In genomic region chr15:41233367-41233771, GRCh38 we compare ENCODE assay signal across 2 cellular contexts.
TF ChIP-seq lines count a peak whose summit lies in the region.

No MANE protein-coding gene starts in this region.

TF ChIP-seq in SK-N-SH, 30 proteins besides CTCF, POLR2A, EP300 and RAD21 (continued from another document):
- TF ChIP-seq MAX (IDR thresholded peaks at IDR 0.05; ENCODE audit: low read depth) (peak; percentile 51; the same call in 1 of the 2 replicates), USF2 (IDR thresholded peaks at IDR 0.05; ENCODE audit: borderline replicate concordance, low read depth, low read length) (no peak), MXI1 (IDR thresholded peaks at IDR 0.05; ENCODE audit: low read depth, low read length) (no peak), GATA2 (CRISPR knock-in tag; IDR thresholded peaks at IDR 0.05) (no peak), NFIC (IDR thresholded peaks at IDR 0.05; ENCODE audit: borderline replicate concordance) (no peak), REST (IDR thresholded peaks at IDR 0.05; ENCODE audit: low read depth, low read length) (no peak), GABPA (IDR thresholded peaks at IDR 0.05; ENCODE audit: low read depth) (no peak), EZH2phosphoT487 (IDR thresholded peaks at IDR 0.05; ENCODE audit: borderline replicate concordance, low read depth) (no peak), FOSL2 (IDR thresholded peaks at IDR 0.05; ENCODE audit: borderline replicate concordance, low read depth) (peak; percentile 74; the same call in 1 of the 2 replicates), CHD2 (IDR thresholded peaks at IDR 0.05; ENCODE audit: low read length, partially characterized antibody) (no peak), MEF2A (IDR thresholded peaks at IDR 0.05; ENCODE audit: borderline replicate concordance, low read depth) (no peak)

TF ChIP-seq in SK-N-SH treated with all-trans-retinoic acid at 6 μM for 48 hours, 23 proteins besides CTCF, POLR2A, EP300 and RAD21 (continued from another document):
- TF ChIP-seq RARB (CRISPR knock-in tag; IDR thresholded peaks at IDR 0.05) (no peak), BACH2 (CRISPR knock-in tag; IDR thresholded peaks at IDR 0.05; ENCODE audit: borderline replicate concordance) (no peak), PPARA (CRISPR knock-in tag; IDR thresholded peaks at IDR 0.05; ENCODE audit: borderline replicate concordance) (no peak), ZNF565 (CRISPR knock-in tag; conservative IDR thresholded peaks at IDR 0.05; ENCODE audit: low read depth) (no peak), ZFP3 (CRISPR knock-in tag; IDR thresholded peaks at IDR 0.05) (no peak), ZC3H10 (CRISPR knock-in tag; IDR thresholded peaks at IDR 0.05) (no peak), CSDC2 (CRISPR knock-in tag; IDR thresholded peaks at IDR 0.05) (no peak), ESRRG (CRISPR knock-in tag; IDR thresholded peaks at IDR 0.05) (no peak), TSHZ2 (CRISPR knock-in tag; IDR thresholded peaks at IDR 0.05) (no peak), ZFP30 (CRISPR knock-in tag; IDR thresholded peaks at IDR 0.05) (no peak), ZNF8 (CRISPR knock-in tag; IDR thresholded peaks at IDR 0.05) (no peak), TCF4 (CRISPR knock-in tag; IDR thresholded peaks at IDR 0.05; ENCODE audit: borderline replicate concordance) (no peak), ISL1 (CRISPR knock-in tag; IDR thresholded peaks at IDR 0.05) (no peak)
